8 cellular contexts compared by ENCODE assay signal in genomic region chr16:89949121-89949742, GRCh38. TPM values are rescaled to one million over a fixed set of nuclear protein-coding genes. Genes with fewer than 3 reads are reported as not detected.
DNase-seq lines count a peak whose midpoint lies in the region; ATAC-seq and TF ChIP-seq lines count a peak whose summit lies in the region.

No MANE protein-coding gene starts in this region.

- peak overlapping the region; percentile 75 for H3K4me2 ChIP-seq in SU-DHL-6 (ENCODE audit: low read depth, low read length, poor library complexity, severe bottlenecking)

- ATAC-seq in GM18511 (IDR thresholded peaks at IDR 0.05; ENCODE audit: unreplicated experiment) (no peak), HG02610 (IDR thresholded peaks at IDR 0.05; ENCODE audit: unreplicated experiment) (no peak)

- H3K79me2 ChIP-seq in SU-DHL-6 (ENCODE audit: insufficient read depth, low read length), result peaks cover 5% of the 10 kb centered on the region; the same call in 1 of the 2 replicates

- H3F3A ChIP-seq in SU-DHL-6 (ENCODE audit: insufficient read depth), result peaks cover 31% of the 10 kb centered on the region

- H3K9ac ChIP-seq in SU-DHL-6 (ENCODE audit: low read length), result peak overlapping the region; percentile 69

- H3K4me3 ChIP-seq in GM12864 (ENCODE audit: low read depth, low read length), result peak overlapping the region; percentile 63
- H3K4me3 ChIP-seq in SU-DHL-6 (ENCODE audit: insufficient read depth, low read length, poor library complexity, severe bottlenecking), result peak overlapping the region; percentile 60
- H3K4me3 ChIP-seq in fibroblast of the aortic adventitia (ENCODE audit: low read depth, low read length), result peak overlapping the region; percentile 71
- H3K4me3 ChIP-seq in retinal pigment epithelial cell (ENCODE audit: low read length), result peak overlapping the region; percentile 65

- H3K36me3 ChIP-seq in SU-DHL-6 (ENCODE audit: low read length), result no peaks in the 10 kb centered on the region

- no peak for DNase-seq in GM12864 (ENCODE audit: low read depth)
- DNase-seq in fibroblast of the aortic adventitia (ENCODE audit: low read depth), result no peak
- no peak for DNase-seq in retinal pigment epithelial cell (ENCODE audit: low read depth)
- no peak for DNase-seq in HUDEP-2 (lab: John Stamatoyannopoulos, UW; ENCODE audit: unreplicated experiment in 76 of 76)
- no peak for DNase-seq in cerebellar cortex (ENCODE audit: low spot score)

- no peaks in the 10 kb centered on the region for H4K20me1 ChIP-seq in SU-DHL-6 (ENCODE audit: low read depth, low read length)

- H3K27ac ChIP-seq in SU-DHL-6 (ENCODE audit: low read depth, low read length), result peak overlapping the region; percentile 56

- no peaks in the 10 kb centered on the region for H3K9me2 ChIP-seq in SU-DHL-6 (replicated peaks; ENCODE audit: insufficient read depth, low read length)

- H3K9me3 ChIP-seq in SU-DHL-6 (ENCODE audit: insufficient read depth, low read length), result peaks cover 9% of the 10 kb centered on the region; the same call in 1 of the 2 replicates

- H2AFZ ChIP-seq in SU-DHL-6 (ENCODE audit: low read depth, low read length, severe bottlenecking), result no peak overlapping the region

- no peaks in the 10 kb centered on the region; the same call in 1 of the 2 replicates for H3K27me3 ChIP-seq in SU-DHL-6 (ENCODE audit: low read length)

- TF ChIP-seq CTCF in GM12864 (IDR thresholded peaks at IDR 0.05; ENCODE audit: low read depth, low read length, missing control alignments) (no peak), SU-DHL-6 (IDR thresholded peaks at IDR 0.05; ENCODE audit: insufficient read depth, low read length, poor library complexity, severe bottlenecking) (no peak), fibroblast of the aortic adventitia (IDR thresholded peaks at IDR 0.05; ENCODE audit: insufficient read depth, low read length) (no peak), retinal pigment epithelial cell (conservative IDR thresholded peaks at IDR 0.05; ENCODE audit: low read depth, low read length) (no peak)

RNA-seq across cellular contexts. Expression of gene DEF8, which starts 0.7 kb away (rescaled TPM):
- total RNA-seq in fibroblast of the aortic adventitia (ENCODE audit: low replicate concordance), result 56.9 and 111 TPM in 2 replicates

RNA-seq across cellular contexts. Expression of gene TUBB3, which starts 26.1 kb away (rescaled TPM):
- total RNA-seq in fibroblast of the aortic adventitia (ENCODE audit: low replicate concordance), result 42.3 and 299 TPM in 2 replicates

RNA-seq across cellular contexts. Expression of gene MC1R, which starts 30.6 kb away (rescaled TPM):
- 5.2 and 8.1 TPM in 2 replicates for total RNA-seq in fibroblast of the aortic adventitia (ENCODE audit: low replicate concordance)
